ENCODE assay signal across 1 cellular context in the genomic region with DNA sequence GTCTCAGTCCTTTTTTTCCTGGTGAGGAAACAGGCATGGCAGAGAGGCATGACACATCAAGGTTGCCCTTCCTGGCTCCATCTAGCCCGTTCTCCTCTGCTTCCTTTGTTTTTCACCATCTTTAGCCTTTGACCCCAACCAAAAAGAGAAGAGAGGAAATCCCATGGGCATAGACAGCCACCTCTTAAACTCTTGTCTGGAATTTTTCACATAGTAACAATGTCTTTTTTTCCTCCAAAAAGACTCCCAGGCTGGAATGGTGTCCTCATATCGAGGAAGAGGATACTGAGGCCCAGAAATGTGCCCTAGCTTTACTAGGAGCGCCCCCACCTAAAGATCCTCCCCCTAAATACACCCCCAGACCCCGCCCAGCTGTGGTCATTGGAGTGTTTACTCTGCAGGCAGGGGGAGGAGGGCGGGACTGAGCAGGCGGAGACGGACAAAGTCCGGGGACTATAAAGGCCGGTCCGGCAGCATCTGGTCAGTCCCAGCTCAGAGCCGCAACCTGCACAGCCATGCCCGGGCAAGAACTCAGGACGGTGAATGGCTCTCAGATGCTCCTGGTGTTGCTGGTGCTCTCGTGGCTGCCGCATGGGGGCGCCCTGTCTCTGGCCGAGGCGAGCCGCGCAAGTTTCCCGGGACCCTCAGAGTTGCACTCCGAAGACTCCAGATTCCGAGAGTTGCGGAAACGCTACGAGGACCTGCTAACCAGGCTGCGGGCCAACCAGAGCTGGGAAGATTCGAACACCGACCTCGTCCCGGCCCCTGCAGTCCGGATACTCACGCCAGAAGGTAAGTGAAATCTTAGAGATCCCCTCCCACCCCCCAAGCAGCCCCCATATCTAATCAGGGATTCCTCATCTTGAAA.
A peak's percentile ranks its signal among the peaks of the same experiment; 100 is the strongest.
TF ChIP-seq lines count a peak whose summit lies in the region.

A gene with protein sequence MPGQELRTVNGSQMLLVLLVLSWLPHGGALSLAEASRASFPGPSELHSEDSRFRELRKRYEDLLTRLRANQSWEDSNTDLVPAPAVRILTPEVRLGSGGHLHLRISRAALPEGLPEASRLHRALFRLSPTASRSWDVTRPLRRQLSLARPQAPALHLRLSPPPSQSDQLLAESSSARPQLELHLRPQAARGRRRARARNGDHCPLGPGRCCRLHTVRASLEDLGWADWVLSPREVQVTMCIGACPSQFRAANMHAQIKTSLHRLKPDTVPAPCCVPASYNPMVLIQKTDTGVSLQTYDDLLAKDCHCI (plus strand): TSS at position 484 of the 868 bp plus-strand sequence. CDS start 32 bp downstream, at position 516.

TF ChIP-seq in HEK293, 187 proteins besides CTCF, POLR2A, EP300 and RAD21 (continued from another document):
- TF ChIP-seq, protein P1, sequence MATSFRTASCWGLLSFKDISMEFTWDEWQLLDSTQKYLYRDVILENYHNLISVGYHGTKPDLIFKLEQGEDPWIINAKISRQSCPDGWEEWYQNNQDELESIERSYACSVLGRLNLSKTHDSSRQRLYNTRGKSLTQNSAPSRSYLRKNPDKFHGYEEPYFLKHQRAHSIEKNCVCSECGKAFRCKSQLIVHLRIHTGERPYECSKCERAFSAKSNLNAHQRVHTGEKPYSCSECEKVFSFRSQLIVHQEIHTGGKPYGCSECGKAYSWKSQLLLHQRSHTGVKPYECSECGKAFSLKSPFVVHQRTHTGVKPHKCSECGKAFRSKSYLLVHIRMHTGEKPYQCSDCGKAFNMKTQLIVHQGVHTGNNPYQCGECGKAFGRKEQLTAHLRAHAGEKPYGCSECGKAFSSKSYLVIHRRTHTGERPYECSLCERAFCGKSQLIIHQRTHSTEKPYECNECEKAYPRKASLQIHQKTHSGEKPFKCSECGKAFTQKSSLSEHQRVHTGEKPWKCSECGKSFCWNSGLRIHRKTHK (tag by site-specific recombination; IDR thresholded peaks at IDR 0.05): no peak
- TF ChIP-seq SP7 (tag by site-specific recombination; IDR thresholded peaks at IDR 0.05) (0 out of 2 replicates have a peak, but pooled peaks have one; percentile 10), ZNF548 (tag by site-specific recombination; IDR thresholded peaks at IDR 0.05) (no peak), TRIM28 (IDR thresholded peaks at IDR 0.05; ENCODE audit: borderline replicate concordance, low read length) (no peak), ZNF140 (tag by site-specific recombination; IDR thresholded peaks at IDR 0.05) (no peak), KLF8 (tag by site-specific recombination; IDR thresholded peaks at IDR 0.05) (no peak), ZNF266 (tag by site-specific recombination; IDR thresholded peaks at IDR 0.05; ENCODE audit: low read depth) (no peak)
- TF ChIP-seq, protein P2, sequence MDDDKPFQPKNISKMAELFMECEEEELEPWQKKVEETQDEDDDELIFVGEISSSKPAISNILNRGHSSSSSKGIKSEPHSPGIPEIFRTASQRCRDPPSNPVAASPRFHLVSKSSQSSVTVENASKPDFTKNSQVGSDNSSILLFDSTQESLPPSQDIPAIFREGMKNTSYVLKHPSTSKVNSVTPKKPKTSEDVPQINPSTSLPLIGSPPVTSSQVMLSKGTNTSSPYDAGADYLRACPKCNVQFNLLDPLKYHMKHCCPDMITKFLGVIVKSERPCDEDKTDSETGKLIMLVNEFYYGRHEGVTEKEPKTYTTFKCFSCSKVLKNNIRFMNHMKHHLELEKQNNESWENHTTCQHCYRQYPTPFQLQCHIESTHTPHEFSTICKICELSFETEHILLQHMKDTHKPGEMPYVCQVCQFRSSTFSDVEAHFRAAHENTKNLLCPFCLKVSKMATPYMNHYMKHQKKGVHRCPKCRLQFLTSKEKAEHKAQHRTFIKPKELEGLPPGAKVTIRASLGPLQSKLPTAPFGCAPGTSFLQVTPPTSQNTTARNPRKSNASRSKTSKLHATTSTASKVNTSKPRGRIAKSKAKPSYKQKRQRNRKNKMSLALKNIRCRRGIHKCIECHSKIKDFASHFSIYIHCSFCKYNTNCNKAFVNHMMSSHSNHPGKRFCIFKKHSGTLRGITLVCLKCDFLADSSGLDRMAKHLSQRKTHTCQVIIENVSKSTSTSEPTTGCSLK (tag by site-specific recombination; IDR thresholded peaks at IDR 0.05): no peak
- TF ChIP-seq, protein P3, sequence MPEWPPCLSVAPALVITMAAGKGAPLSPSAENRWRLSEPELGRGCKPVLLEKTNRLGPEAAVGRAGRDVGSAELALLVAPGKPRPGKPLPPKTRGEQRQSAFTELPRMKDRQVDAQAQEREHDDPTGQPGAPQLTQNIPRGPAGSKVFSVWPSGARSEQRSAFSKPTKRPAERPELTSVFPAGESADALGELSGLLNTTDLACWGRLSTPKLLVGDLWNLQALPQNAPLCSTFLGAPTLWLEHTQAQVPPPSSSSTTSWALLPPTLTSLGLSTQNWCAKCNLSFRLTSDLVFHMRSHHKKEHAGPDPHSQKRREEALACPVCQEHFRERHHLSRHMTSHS (tag by site-specific recombination; IDR thresholded peaks at IDR 0.05): no peak
- TF ChIP-seq, protein P4, sequence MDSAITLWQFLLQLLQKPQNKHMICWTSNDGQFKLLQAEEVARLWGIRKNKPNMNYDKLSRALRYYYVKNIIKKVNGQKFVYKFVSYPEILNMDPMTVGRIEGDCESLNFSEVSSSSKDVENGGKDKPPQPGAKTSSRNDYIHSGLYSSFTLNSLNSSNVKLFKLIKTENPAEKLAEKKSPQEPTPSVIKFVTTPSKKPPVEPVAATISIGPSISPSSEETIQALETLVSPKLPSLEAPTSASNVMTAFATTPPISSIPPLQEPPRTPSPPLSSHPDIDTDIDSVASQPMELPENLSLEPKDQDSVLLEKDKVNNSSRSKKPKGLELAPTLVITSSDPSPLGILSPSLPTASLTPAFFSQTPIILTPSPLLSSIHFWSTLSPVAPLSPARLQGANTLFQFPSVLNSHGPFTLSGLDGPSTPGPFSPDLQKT (IDR thresholded peaks at IDR 0.05; ENCODE audit: borderline replicate concordance, low read depth, low read length): no peak
